Comparison of ENCODE assay signal across 9 cellular contexts in genomic region chr17:1783271-1783670, GRCh38. TPM values are rescaled to one million over a fixed set of nuclear protein-coding genes. Genes with fewer than 3 reads are reported as not detected.
DNase-seq lines count a peak whose midpoint lies in the region; ATAC-seq and TF ChIP-seq lines count a peak whose summit lies in the region.
"Had no signal": no experiment of that assay in that cellular context is flagged by ENCODE, and none has a peak within 500 bp of the region (broad histone marks: within the 10 kb centered on the region; RNA-seq: fewer than 3 reads in every experiment).

No MANE protein-coding gene starts in this region.

- H3K4me3 Mint-ChIP-seq in H9 (no peak overlapping the region), MCF 10A (ENCODE audit: unreplicated experiment) (no peak overlapping the region)
- H3K4me3 Mint-ChIP-seq: activated T-cell treated with anti-CD3 and anti-CD28 coated beads, Interleukin-2, amount 50 U/mL, for 4 hours had no signal

- H3F3A ChIP-seq in smooth muscle cell (ENCODE audit: low read depth), result peaks cover 58% of the 10 kb centered on the region

- H2BK20ac ChIP-seq in H9 (ENCODE audit: low read depth, low read length, poor library complexity, severe bottlenecking), result no peak overlapping the region

- H3K27ac ChIP-seq in H9 (ENCODE audit: insufficient read length, low read depth, low read length), result no peak overlapping the region
- H3K27ac ChIP-seq in layer of hippocampus (ENCODE audit: low read depth, low read length), result peak overlapping the region; percentile 79
- H3K27ac ChIP-seq in smooth muscle cell (ENCODE audit: low read depth), result peak overlapping the region; percentile 98

- H3K9ac ChIP-seq in H9 (ENCODE audit: extremely low read depth, insufficient read length, low read length), result no peak overlapping the region
- H3K9ac ChIP-seq in smooth muscle cell (ENCODE audit: low read depth), result peak overlapping the region; percentile 90

- POLR2A ChIA-PET in MCF 10A (lab: Yijun Ruan, JAX), result interaction anchor here (0.6 to 5.3 kb wide), 14 partner anchors 10 to 211 kb away, joined by 3 to 41 read pairs (median 7); partner anchors contain the start of genes RPA1, SMYD4 and WDR81

- no peak overlapping the region for H4K91ac ChIP-seq in H9 (ENCODE audit: insufficient read length, low read depth, low read length)

- H3K4me2 ChIP-seq in H9 (ENCODE audit: insufficient read depth, insufficient read length, low read length) (no peak overlapping the region), smooth muscle cell (peak overlapping the region; percentile 65)

- no peak overlapping the region for H4K8ac ChIP-seq in H9 (replicated peaks; ENCODE audit: insufficient read length, low read depth, low read length)

- H3K79me1 ChIP-seq in H9 (ENCODE audit: insufficient read depth, low read depth, low read length, poor library complexity, severe bottlenecking), result no peaks in the 10 kb centered on the region

- H3K9me3 Mint-ChIP-seq in H9, result no peaks in the 10 kb centered on the region
- no peaks in the 10 kb centered on the region for H3K9me3 Mint-ChIP-seq in MCF 10A (ENCODE audit: unreplicated experiment)
- H3K9me3 Mint-ChIP-seq: activated T-cell treated with anti-CD3 and anti-CD28 coated beads, Interleukin-2, amount 50 U/mL, for 4 hours had no signal

- WGBS in H9 (ENCODE audit: extremely low coverage, insufficient read length, low lambda C conversion rate), result no CpG with 5 or more reads among the region's 19 CpGs
- WGBS in smooth muscle cell (ENCODE audit: low lambda C conversion rate), result 41% methylated on average over 19 of the region's 19 CpGs

- no peak overlapping the region for H3T11ph ChIP-seq in H9 (ENCODE audit: low read length)

- CTCF ChIA-PET in MCF 10A (lab: Yijun Ruan, JAX), result interaction anchor here (0.6 to 14.6 kb wide), 19 partner anchors 10 to 209 kb away, joined by 3 to 211 read pairs (median 4); partner anchors contain the start of genes SERPINF1 and WDR81

- H2AK5ac ChIP-seq in H9 (ENCODE audit: insufficient read length, low read length), result no peak overlapping the region

- H3K4me3 ChIP-seq in smooth muscle cell, result no peak overlapping the region

- no peak overlapping the region for H3K23ac ChIP-seq in H9 (ENCODE audit: insufficient read length, low read depth, low read length)

- no peak overlapping the region for H2BK5ac ChIP-seq in H9 (ENCODE audit: insufficient read length, low read length)

- H2BK12ac ChIP-seq in H9 (ENCODE audit: insufficient read length, low read depth, low read length), result no peak overlapping the region

- no peak overlapping the region for H4K5ac ChIP-seq in H9 (ENCODE audit: insufficient read length, low read depth, low read length)

- no peak overlapping the region for H2BK15ac ChIP-seq in H9 (ENCODE audit: low read depth, low read length)

- TF ChIP-seq CTCF in H9 (conservative IDR thresholded peaks at IDR 0.05), result no peak
- no peak for TF ChIP-seq CTCF in MCF 10A (IDR thresholded peaks at IDR 0.05; ENCODE audit: unreplicated experiment)
- no peak for TF ChIP-seq CTCF in smooth muscle cell (IDR thresholded peaks at IDR 0.05; ENCODE audit: borderline replicate concordance, insufficient read depth, poor library complexity, severe bottlenecking)

- intact Hi-C loops in MCF 10A (cut with micrococcal nuclease), result no loop called here

- no peaks in the 10 kb centered on the region for H3K9me3 ChIP-seq in H9 (ENCODE audit: control insufficient read depth, low read depth, low read length)
- H3K9me3 ChIP-seq in smooth muscle cell (replicated peaks; ENCODE audit: low read depth), result no peaks in the 10 kb centered on the region

- no peaks in the 10 kb centered on the region for H3K27me3 ChIP-seq in H9 (ENCODE audit: insufficient read depth, low read length)
- no peaks in the 10 kb centered on the region for H3K27me3 ChIP-seq in layer of hippocampus (ENCODE audit: control insufficient read depth, insufficient read depth, low read length)
- no peaks in the 10 kb centered on the region for H3K27me3 ChIP-seq in smooth muscle cell (ENCODE audit: low read depth)

- BruUV-seq in MCF 10A (replicated peaks; lab: Mats Ljungman, UMichigan), result no TSS peak

- no peaks in the 10 kb centered on the region for H4K20me1 ChIP-seq in H9 (ENCODE audit: control insufficient read depth, insufficient read depth, insufficient read length)
- no peaks in the 10 kb centered on the region for H4K20me1 ChIP-seq in smooth muscle cell (ENCODE audit: low read depth)

- H3K36me3 Mint-ChIP-seq in H9 (ENCODE audit: insufficient read depth in 1 of 3, low read depth in 3 of 3) (peaks cover 31 to 77% (median 73%) of the 10 kb centered on the region in 3 experiments; a peak in 6 of 7 replicates), MCF 10A (ENCODE audit: insufficient read depth, unreplicated experiment) (peaks cover 46% of the 10 kb centered on the region)

- ATAC-seq in HG03439 (IDR thresholded peaks at IDR 0.05; ENCODE audit: unreplicated experiment), result no peak
- ATAC-seq: activated T-cell treated with anti-CD3 and anti-CD28 coated beads, Interleukin-2, amount 50 U/mL, for 4 hours had no signal

- no peak overlapping the region for H3K18ac ChIP-seq in H9 (ENCODE audit: insufficient read length, low read depth, low read length)

- no peak overlapping the region for H2BK120ac ChIP-seq in H9 (ENCODE audit: low read depth, low read length, poor library complexity, severe bottlenecking)

- no peak for DNase-seq in H9
- no peak for DNase-seq in MCF 10A (ENCODE audit: unreplicated experiment)
- peak; percentile 47 for DNase-seq in smooth muscle cell (lab: John Stamatoyannopoulos, UW; ENCODE audit: unreplicated experiment)
- no peak for DNase-seq in NCI-H1105 (lab: John Stamatoyannopoulos, UW)
- DNase-seq in putamen (ENCODE audit: low spot score), result no peak
- DNase-seq in DMS114 treated with DMSO at 0.1 percent for 48 hours (lab: John Stamatoyannopoulos, UW; ENCODE audit: unreplicated experiment), result no peak
- DNase-seq: activated T-cell treated with anti-CD3 and anti-CD28 coated beads, Interleukin-2, amount 50 U/mL, for 4 hours had no signal

- H3K4me1 Mint-ChIP-seq in H9, result no peaks in the 10 kb centered on the region
- peaks cover 28% of the 10 kb centered on the region for H3K4me1 Mint-ChIP-seq in MCF 10A (ENCODE audit: insufficient read depth, unreplicated experiment)

- H3K4ac ChIP-seq in H9 (ENCODE audit: low read depth, low read length), result no peak overlapping the region

- H2AFZ ChIP-seq in H9 (ENCODE audit: low read length) (no peak overlapping the region), smooth muscle cell (ENCODE audit: low read depth) (no peak overlapping the region)

- H3K56ac ChIP-seq in H9 (ENCODE audit: insufficient read length, low read depth, low read length), result no peak overlapping the region

- H3K79me2 ChIP-seq in H9 (ENCODE audit: insufficient read depth, low read length) (no peaks in the 10 kb centered on the region), smooth muscle cell (ENCODE audit: low read depth) (no peaks in the 10 kb centered on the region)

- no peaks in the 10 kb centered on the region for H3K23me2 ChIP-seq in H9 (ENCODE audit: insufficient read length, low read depth, low read length, poor library complexity, severe bottlenecking)

- H3K4me1 ChIP-seq in H9 (ENCODE audit: insufficient read depth, low read length) (no peaks in the 10 kb centered on the region), smooth muscle cell (ENCODE audit: low read depth) (no peaks in the 10 kb centered on the region)

- no peaks in the 10 kb centered on the region for H3K27me3 Mint-ChIP-seq in H9 (ENCODE audit: low read depth)
- no peaks in the 10 kb centered on the region for H3K27me3 Mint-ChIP-seq in MCF 10A (ENCODE audit: insufficient read depth, unreplicated experiment)

- no peak overlapping the region for H3K14ac ChIP-seq in H9 (ENCODE audit: insufficient read depth, low read length)

- no peaks in the 10 kb centered on the region for H3K36me3 ChIP-seq in smooth muscle cell (ENCODE audit: low read depth)

- H3K27ac Mint-ChIP-seq in H9 (peak overlapping the region; percentile 2 to 82 (median 44); a peak in 4 of 7 replicates), MCF 10A (ENCODE audit: low read depth, unreplicated experiment) (peak overlapping the region; percentile 79)

RNA-seq across cellular contexts. Expression of gene SERPINF1, which starts 21.4 kb away (rescaled TPM):
- total RNA-seq in H9 (2021), result 19.6 and 22.5 TPM in 2 replicates
- 1.8 TPM in 1 of 2 replicates, not detected in the other for total RNA-seq in MCF 10A (2022)
- total RNA-seq in smooth muscle cell, result 645 and 778 TPM in 2 replicates
- polyA plus RNA-seq in smooth muscle cell, result 370 and 498 TPM in 2 replicates

RNA-seq across cellular contexts. Expression of gene SERPINF2, which starts 40.6 kb away (rescaled TPM):
- total RNA-seq in H9 (2021) (0.50 and 0.68 TPM in 2 replicates), MCF 10A (2022) (0.56 and 0.66 TPM in 2 replicates), smooth muscle cell (0.18 and 0.36 TPM in 2 replicates)
- 0.22 and 0.66 TPM in 2 replicates for polyA plus RNA-seq in smooth muscle cell

RNA-seq across cellular contexts. Expression of gene SMYD4, which starts 46.4 kb away (rescaled TPM):
- total RNA-seq in H9 (2021) (28.8 and 29.0 TPM in 2 replicates), MCF 10A (2022) (8.3 and 13.6 TPM in 2 replicates), smooth muscle cell (9.5 and 10.3 TPM in 2 replicates)
- 11.1 and 11.7 TPM in 2 replicates for polyA plus RNA-seq in smooth muscle cell

RNA-seq across cellular contexts. Expression of gene RPA1, which starts 46.5 kb away (rescaled TPM):
- total RNA-seq in H9 (2021) (215 and 220 TPM in 2 replicates), MCF 10A (2022) (60.3 and 62.7 TPM in 2 replicates), smooth muscle cell (25.2 and 29.6 TPM in 2 replicates)
- polyA plus RNA-seq in smooth muscle cell, result 37.8 and 46.3 TPM in 2 replicates

RNA-seq across cellular contexts. Expression of gene WDR81, which starts 58.8 kb away (rescaled TPM):
- total RNA-seq in H9 (2021) (20.2 and 22.5 TPM in 2 replicates), MCF 10A (2022) (17.4 and 19.4 TPM in 2 replicates), smooth muscle cell (5.6 and 5.7 TPM in 2 replicates)
- 9.7 TPM in 2 replicates for polyA plus RNA-seq in smooth muscle cell

Comparison
In these comparisons a context has a peak if more than half of its experiments do, and no peak if none do; other contexts are left out.
1. RNA of gene SERPINF1, which starts 21.4 kb away (total RNA-seq): 645 to 778 TPM in smooth muscle cell; 19.6 to 22.5 TPM in H9 and 1.8 TPM in MCF 10A; every median in the first group is over 10 times any median in the second.